24 cellular contexts compared by ENCODE assay signal in the genomic region with DNA sequence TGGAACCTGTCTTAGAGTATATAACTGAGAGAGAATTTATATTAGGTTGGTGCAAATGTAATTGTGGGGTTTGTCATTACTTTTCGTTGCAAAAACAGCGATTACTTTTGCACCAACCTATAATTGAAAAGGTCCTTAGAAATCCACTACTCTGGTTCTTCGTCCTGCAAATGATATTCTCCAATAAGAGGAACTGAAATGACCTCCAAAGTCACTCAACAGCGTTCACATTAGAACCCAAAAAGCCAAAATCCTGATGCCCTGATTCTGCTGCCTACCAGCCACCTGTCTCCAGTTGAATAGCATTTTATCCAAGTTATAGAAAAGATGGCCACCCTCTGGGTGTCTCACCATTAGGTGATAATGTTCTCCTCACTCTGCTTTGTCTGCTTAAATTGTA.
"Had no signal": no experiment of that assay in that cellular context is flagged by ENCODE, and none has a peak within 500 bp of the region (broad histone marks: within the 10 kb centered on the region; RNA-seq: fewer than 3 reads in every experiment).

No MANE protein-coding gene starts in this region.

- H3K4me3 Mint-ChIP-seq: dendritic cell treated with granulocyte-macrophage colony-stimulating factor and Interleukin-4, amounts not matched to agents 40 ng/mL and 50 ng/mL, for 4 days; naive thymus-derived CD4-positive, alpha-beta T cell; neural crest cell; type B pancreatic cell had no signal

- H3K27me3 Mint-ChIP-seq: type B pancreatic cell had no signal

- H3K27me3 ChIP-seq: esophagus squamous epithelium, ovary, right atrium auricular region, sigmoid colon, suprapubic skin, thyroid gland had no signal

- H3K9me3 Mint-ChIP-seq: dendritic cell treated with granulocyte-macrophage colony-stimulating factor and Interleukin-4, amounts not matched to agents 40 ng/mL and 50 ng/mL, for 4 days; type B pancreatic cell had no signal

- FAIRE-seq: colon, urothelium cell line had no signal

- H3K9me3 ChIP-seq: esophagus squamous epithelium, ovary, right atrium auricular region, sigmoid colon, suprapubic skin, thyroid gland had no signal

- H3K4me1 Mint-ChIP-seq: neural crest cell had no signal

- DNase-seq: esophagus squamous epithelium; foreskin fibroblast; head of caudate nucleus; hippocampal formation; left colon; left ventricle myocardium superior; mesendoderm; naive thymus-derived CD4-positive, alpha-beta T cell; nucleus accumbens; ovary; sigmoid colon; stimulated activated CD4-positive, alpha-beta T cell treated with anti-CD3 and anti-CD28 coated beads, Interleukin-2, amount 100 ng/mL, for 24 hours; stimulated activated CD4-positive, alpha-beta T cell treated with anti-CD3 and anti-CD28 coated beads, Interleukin-4, amount 100 ng/mL, for 4 hours; stimulated activated naive CD8-positive, alpha-beta T cell treated with anti-CD3 and anti-CD28 coated beads, Interleukin-15, Interleukin-2, amounts not matched to agents 100 U/mL and 50 U/mL, for 24 hours; thyroid gland had no signal

- H3K4me3 ChIP-seq: esophagus squamous epithelium, lung, ovary, right atrium auricular region, sigmoid colon, skin epidermis, suprapubic skin, thyroid gland had no signal

- H3K36me3 ChIP-seq: esophagus squamous epithelium, ovary, right atrium auricular region, sigmoid colon, suprapubic skin, thyroid gland had no signal

- ATAC-seq: left colon; left ventricle myocardium superior; naive thymus-derived CD4-positive, alpha-beta T cell; stimulated activated naive CD8-positive, alpha-beta T cell treated with anti-CD3 and anti-CD28 coated beads, Interleukin-15, Interleukin-2, amounts not matched to agents 100 U/mL and 50 U/mL, for 24 hours had no signal

- H3K27ac Mint-ChIP-seq: dendritic cell treated with granulocyte-macrophage colony-stimulating factor and Interleukin-4, amounts not matched to agents 40 ng/mL and 50 ng/mL, for 4 days; naive thymus-derived CD4-positive, alpha-beta T cell; type B pancreatic cell had no signal

- H3K36me3 Mint-ChIP-seq: naive thymus-derived CD4-positive, alpha-beta T cell had no signal

- H3K27ac ChIP-seq: esophagus squamous epithelium, ovary, right atrium auricular region, sigmoid colon, skin epidermis, suprapubic skin, thyroid gland had no signal
